1 cellular context compared by ENCODE assay signal in genomic region chr6:98957440-98957839, GRCh38.
TF ChIP-seq lines count a peak whose summit lies in the region.

No MANE protein-coding gene starts in this region.

TF ChIP-seq in SK-N-SH treated with all-trans-retinoic acid at 6 μM for 48 hours, 23 proteins besides CTCF, POLR2A, EP300 and RAD21 (continued from another document):
- TF ChIP-seq, protein P1, sequence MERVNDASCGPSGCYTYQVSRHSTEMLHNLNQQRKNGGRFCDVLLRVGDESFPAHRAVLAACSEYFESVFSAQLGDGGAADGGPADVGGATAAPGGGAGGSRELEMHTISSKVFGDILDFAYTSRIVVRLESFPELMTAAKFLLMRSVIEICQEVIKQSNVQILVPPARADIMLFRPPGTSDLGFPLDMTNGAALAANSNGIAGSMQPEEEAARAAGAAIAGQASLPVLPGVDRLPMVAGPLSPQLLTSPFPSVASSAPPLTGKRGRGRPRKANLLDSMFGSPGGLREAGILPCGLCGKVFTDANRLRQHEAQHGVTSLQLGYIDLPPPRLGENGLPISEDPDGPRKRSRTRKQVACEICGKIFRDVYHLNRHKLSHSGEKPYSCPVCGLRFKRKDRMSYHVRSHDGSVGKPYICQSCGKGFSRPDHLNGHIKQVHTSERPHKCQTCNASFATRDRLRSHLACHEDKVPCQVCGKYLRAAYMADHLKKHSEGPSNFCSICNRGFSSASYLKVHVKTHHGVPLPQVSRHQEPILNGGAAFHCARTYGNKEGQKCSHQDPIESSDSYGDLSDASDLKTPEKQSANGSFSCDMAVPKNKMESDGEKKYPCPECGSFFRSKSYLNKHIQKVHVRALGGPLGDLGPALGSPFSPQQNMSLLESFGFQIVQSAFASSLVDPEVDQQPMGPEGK (CRISPR knock-in tag; IDR thresholded peaks at IDR 0.05; ENCODE audit: borderline replicate concordance): no peak
- no peak for TF ChIP-seq SNAI2 (CRISPR knock-in tag; IDR thresholded peaks at IDR 0.05)
- TF ChIP-seq GLIS3 (CRISPR knock-in tag; IDR thresholded peaks at IDR 0.05): no peak
- TF ChIP-seq CSDC2 (CRISPR knock-in tag; IDR thresholded peaks at IDR 0.05): no peak
- no peak for TF ChIP-seq ARNTL (CRISPR knock-in tag; IDR thresholded peaks at IDR 0.05; ENCODE audit: borderline replicate concordance, low read depth)
